8 cellular contexts compared by ENCODE assay signal in the genomic region with DNA sequence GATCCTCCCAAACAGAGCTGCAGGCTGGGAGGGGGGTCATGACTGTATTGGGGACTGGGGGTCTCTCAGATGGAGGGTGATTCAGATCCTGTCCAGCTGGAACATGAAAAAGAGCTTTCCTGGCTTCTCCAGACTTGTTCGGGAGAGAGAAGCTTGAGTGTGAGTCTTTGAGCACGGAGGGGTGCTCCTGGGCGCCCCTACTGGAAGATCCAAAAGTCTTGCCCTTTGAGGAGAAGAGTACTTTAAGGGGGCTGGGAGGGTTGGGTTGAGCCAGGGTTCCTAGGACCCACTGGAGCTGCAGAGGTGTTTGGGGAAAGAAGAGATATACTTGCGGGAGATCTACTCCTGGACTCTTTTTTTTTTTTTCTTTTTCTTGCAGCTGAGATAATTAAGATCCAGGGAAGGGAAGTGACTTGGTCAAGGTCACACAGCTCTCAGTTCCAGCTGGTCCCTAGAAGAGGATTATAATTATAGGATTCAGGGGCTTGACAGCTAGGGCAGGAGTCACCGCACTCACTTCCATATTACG. TPM values are rescaled to one million over a fixed set of nuclear protein-coding genes. Genes with fewer than 3 reads are reported as not detected.
DNase-seq lines count a peak whose midpoint lies in the region; ATAC-seq and TF ChIP-seq lines count a peak whose summit lies in the region.

No MANE protein-coding gene starts in this region.

- intact Hi-C loops in stomach (cut with DNase I; ENCODE audit: low total_unique reads), result no loop called here

- TF ChIP-seq POLR2A in stomach (IDR thresholded peaks at IDR 0.05), result no peak

- H3F3A ChIP-seq in SK-N-SH (replicated peaks; ENCODE audit: insufficient read depth), result peaks cover 42% of the 10 kb centered on the region

- ATAC-seq in central memory CD8-positive, alpha-beta T cell (replicated peaks; ENCODE audit: extremely low read depth, poor library complexity, severe bottlenecking), result no peak
- no peak for ATAC-seq in HG02870 (IDR thresholded peaks at IDR 0.05; ENCODE audit: unreplicated experiment)

- TF ChIP-seq EP300 in SK-N-SH (IDR thresholded peaks at IDR 0.05; ENCODE audit: borderline replicate concordance in 1 of 2, low read depth in 1 of 2, low read length in 1 of 2), result no peak
- TF ChIP-seq EP300 in stomach (IDR thresholded peaks at IDR 0.05), result no peak

- H3K4me2 ChIP-seq in SK-N-SH, result peak overlapping the region; percentile 95

- H3K79me2 ChIP-seq in SK-N-SH (ENCODE audit: insufficient read depth), result peaks cover 63% of the 10 kb centered on the region

- POLR2A ChIA-PET in SK-N-SH (lab: Yijun Ruan, JAX), result interaction anchor here (0.7 to 2.9 kb wide), 7 partner anchors 8 to 34 kb away, joined by 3 to 7 read pairs (median 4); a partner anchor contains a TSS

- H3K27me3 ChIP-seq in H7 (ENCODE audit: control insufficient read depth, insufficient read depth, low read length) (peaks cover 12% of the 10 kb centered on the region), SK-N-SH (ENCODE audit: insufficient read depth) (no peaks in the 10 kb centered on the region), stomach (no peaks in the 10 kb centered on the region)

- CTCF ChIA-PET in SK-N-SH (lab: Yijun Ruan, JAX), result interaction anchor here (0.7 to 57.6 kb wide), 7 partner anchors 12 to 252 kb away, joined by 3 to 1706 read pairs (median 3); a partner anchor contains a TSS

- peak; percentile 91 for DNase-seq in H7
- DNase-seq in SK-N-SH, result peak; percentile 68
- DNase-seq in central memory CD8-positive, alpha-beta T cell (ENCODE audit: low spot score in 2 of 2), result no peak
- DNase-seq in kidney tubule cell (ENCODE audit: low spot score), result peak; percentile 77
- peak; percentile 50 for DNase-seq in stomach
- DNase-seq in NCI-H1105 treated with DMSO at 0.1 percent for 48 hours (lab: John Stamatoyannopoulos, UW), result no peak

- 27% methylated on average over 6 of the region's 6 CpGs for WGBS in SK-N-SH (ENCODE audit: low lambda C conversion rate)
- 6 to 7% (median 7%) methylated on average over 6 of the region's 6 CpGs for WGBS in stomach, 5 donors

- H3K4me1 Mint-ChIP-seq in central memory CD8-positive, alpha-beta T cell, result peaks cover 88% of the 10 kb centered on the region

- peak overlapping the region; percentile 79 for H3K4me3 Mint-ChIP-seq in central memory CD8-positive, alpha-beta T cell

- no peaks in the 10 kb centered on the region for H3K27me3 Mint-ChIP-seq in central memory CD8-positive, alpha-beta T cell

- H3K9me3 Mint-ChIP-seq in central memory CD8-positive, alpha-beta T cell, result no peaks in the 10 kb centered on the region

- H3K9me2 ChIP-seq in SK-N-SH, result no peaks in the 10 kb centered on the region

- H3K4me3 ChIP-seq in H7 (ENCODE audit: insufficient read depth, low read depth, low read length) (peak overlapping the region; percentile 55), SK-N-SH (ENCODE audit: low read depth in 2 of 2, low read length in 1 of 2) (peak overlapping the region; percentile 89 to 96), stomach (peak overlapping the region; percentile 81 to 99 (median 94))

- H3K36me3 Mint-ChIP-seq in central memory CD8-positive, alpha-beta T cell (ENCODE audit: insufficient read depth), result peaks cover 48% of the 10 kb centered on the region

- no peak overlapping the region for H2AFZ ChIP-seq in SK-N-SH (ENCODE audit: low read depth)

- peak overlapping the region; percentile 96 for H3K27ac Mint-ChIP-seq in central memory CD8-positive, alpha-beta T cell (ENCODE audit: low read depth)

- peaks cover 20% of the 10 kb centered on the region for H4K20me1 ChIP-seq in SK-N-SH (ENCODE audit: insufficient read depth)

- H3K9ac ChIP-seq in SK-N-SH, result peak overlapping the region; percentile 84

- peaks cover 61 to 91% of the 10 kb centered on the region in 2 experiments for H3K4me1 ChIP-seq in SK-N-SH (ENCODE audit: control insufficient read depth in 1 of 2, insufficient read depth in 2 of 2, low read depth in 1 of 2, low read length in 1 of 2)
- peaks cover 85 to 96% (median 93%) of the 10 kb centered on the region in 4 donors for H3K4me1 ChIP-seq in stomach

- TF ChIP-seq CTCF in C4-2B (conservative IDR thresholded peaks at IDR 0.05) (no peak; the same call in 1 of the 2 replicates), SK-N-SH (IDR thresholded peaks at IDR 0.05) (peak; percentile 66), stomach (IDR thresholded peaks at IDR 0.05) (peak in 4 of 7 experiments; percentile 4 to 48 (median 39))

- H3K27ac ChIP-seq in C4-2B, result peak overlapping the region; percentile 84
- H3K27ac ChIP-seq in SK-N-SH (ENCODE audit: low read depth in 2 of 2, low read length in 1 of 2), result peak overlapping the region; percentile 94 to 95
- peak overlapping the region; percentile 43 to 98 (median 93) for H3K27ac ChIP-seq in stomach

- H3K9me3 ChIP-seq in SK-N-SH (no peaks in the 10 kb centered on the region), stomach (no peaks in the 10 kb centered on the region)

- peak; percentile 45 for TF ChIP-seq RAD21 in SK-N-SH (IDR thresholded peaks at IDR 0.05; ENCODE audit: low read length)

- no peaks in the 10 kb centered on the region for H3K36me3 ChIP-seq in H7 (replicated peaks; ENCODE audit: control insufficient read depth, insufficient read depth, low read length)
- no peaks in the 10 kb centered on the region for H3K36me3 ChIP-seq in SK-N-SH (replicated peaks in 1 of 2; ENCODE audit: control insufficient read depth in 1 of 2, insufficient read depth in 2 of 2, low read length in 1 of 2)
- no peaks in the 10 kb centered on the region for H3K36me3 ChIP-seq in stomach

TF ChIP-seq in SK-N-SH, 30 proteins besides CTCF, POLR2A, EP300 and RAD21 (continues in another document):
- no peak for TF ChIP-seq YY1 (IDR thresholded peaks at IDR 0.05; ENCODE audit: low read depth)
- TF ChIP-seq, protein P1, sequence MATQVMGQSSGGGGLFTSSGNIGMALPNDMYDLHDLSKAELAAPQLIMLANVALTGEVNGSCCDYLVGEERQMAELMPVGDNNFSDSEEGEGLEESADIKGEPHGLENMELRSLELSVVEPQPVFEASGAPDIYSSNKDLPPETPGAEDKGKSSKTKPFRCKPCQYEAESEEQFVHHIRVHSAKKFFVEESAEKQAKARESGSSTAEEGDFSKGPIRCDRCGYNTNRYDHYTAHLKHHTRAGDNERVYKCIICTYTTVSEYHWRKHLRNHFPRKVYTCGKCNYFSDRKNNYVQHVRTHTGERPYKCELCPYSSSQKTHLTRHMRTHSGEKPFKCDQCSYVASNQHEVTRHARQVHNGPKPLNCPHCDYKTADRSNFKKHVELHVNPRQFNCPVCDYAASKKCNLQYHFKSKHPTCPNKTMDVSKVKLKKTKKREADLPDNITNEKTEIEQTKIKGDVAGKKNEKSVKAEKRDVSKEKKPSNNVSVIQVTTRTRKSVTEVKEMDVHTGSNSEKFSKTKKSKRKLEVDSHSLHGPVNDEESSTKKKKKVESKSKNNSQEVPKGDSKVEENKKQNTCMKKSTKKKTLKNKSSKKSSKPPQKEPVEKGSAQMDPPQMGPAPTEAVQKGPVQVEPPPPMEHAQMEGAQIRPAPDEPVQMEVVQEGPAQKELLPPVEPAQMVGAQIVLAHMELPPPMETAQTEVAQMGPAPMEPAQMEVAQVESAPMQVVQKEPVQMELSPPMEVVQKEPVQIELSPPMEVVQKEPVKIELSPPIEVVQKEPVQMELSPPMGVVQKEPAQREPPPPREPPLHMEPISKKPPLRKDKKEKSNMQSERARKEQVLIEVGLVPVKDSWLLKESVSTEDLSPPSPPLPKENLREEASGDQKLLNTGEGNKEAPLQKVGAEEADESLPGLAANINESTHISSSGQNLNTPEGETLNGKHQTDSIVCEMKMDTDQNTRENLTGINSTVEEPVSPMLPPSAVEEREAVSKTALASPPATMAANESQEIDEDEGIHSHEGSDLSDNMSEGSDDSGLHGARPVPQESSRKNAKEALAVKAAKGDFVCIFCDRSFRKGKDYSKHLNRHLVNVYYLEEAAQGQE (IDR thresholded peaks at IDR 0.05; ENCODE audit: low read depth, low read length), result no peak
- TF ChIP-seq JUND (IDR thresholded peaks at IDR 0.05), result no peak
- TF ChIP-seq FOXM1 (IDR thresholded peaks at IDR 0.05; ENCODE audit: low read depth), result no peak
- TF ChIP-seq RXRA (IDR thresholded peaks at IDR 0.05; ENCODE audit: borderline replicate concordance, low read depth), result no peak
- TF ChIP-seq, protein P2, sequence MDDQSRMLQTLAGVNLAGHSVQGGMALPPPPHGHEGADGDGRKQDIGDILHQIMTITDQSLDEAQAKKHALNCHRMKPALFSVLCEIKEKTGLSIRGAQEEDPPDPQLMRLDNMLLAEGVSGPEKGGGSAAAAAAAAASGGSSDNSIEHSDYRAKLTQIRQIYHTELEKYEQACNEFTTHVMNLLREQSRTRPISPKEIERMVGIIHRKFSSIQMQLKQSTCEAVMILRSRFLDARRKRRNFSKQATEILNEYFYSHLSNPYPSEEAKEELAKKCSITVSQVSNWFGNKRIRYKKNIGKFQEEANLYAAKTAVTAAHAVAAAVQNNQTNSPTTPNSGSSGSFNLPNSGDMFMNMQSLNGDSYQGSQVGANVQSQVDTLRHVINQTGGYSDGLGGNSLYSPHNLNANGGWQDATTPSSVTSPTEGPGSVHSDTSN (IDR thresholded peaks at IDR 0.05), result no peak
- no peak for TF ChIP-seq NFIC (IDR thresholded peaks at IDR 0.05; ENCODE audit: borderline replicate concordance)
- no peak for TF ChIP-seq NRF1 (IDR thresholded peaks at IDR 0.05; ENCODE audit: low read depth, low read length)
- peak; percentile 7; the same call in 1 of the 2 replicates for TF ChIP-seq SMC3 (IDR thresholded peaks at IDR 0.05; ENCODE audit: low read depth, low read length)

RNA-seq across cellular contexts. Expression of a gene that starts 8.4 kb away (rescaled TPM):
- total RNA-seq in H7 (2014; rRNA removed; shearing (Covaris generic)), result 19.3 and 22.1 TPM in 2 replicates
- polyA plus RNA-seq in SK-N-SH (2012; rRNA removed) (8.9 and 13.3 TPM in 2 replicates), stomach (10 to 100 TPM; 11.2 to 20.0 (median 17.1) TPM)
- 6.9 and 9.6 TPM in 2 replicates for polyA plus RNA-seq in SK-N-SH (2012; cell fraction: cytosol; rRNA removed)
- polyA plus RNA-seq in SK-N-SH (2012; cell fraction: nucleus; rRNA removed), result 13.2 and 15.0 TPM in 2 replicates
- 10 to 100 TPM; 14.3 to 40.8 (median 24.6) TPM for total RNA-seq in stomach

RNA-seq across cellular contexts. Expression of a gene that starts 29.7 kb away (rescaled TPM):
- 80.8 and 83.6 TPM in 2 replicates for total RNA-seq in H7 (2014; rRNA removed; shearing (Covaris generic))
- 12.7 and 12.8 TPM in 2 replicates for polyA plus RNA-seq in SK-N-SH (2012; rRNA removed)
- 15.2 and 16.8 TPM in 2 replicates for polyA plus RNA-seq in SK-N-SH (2012; cell fraction: cytosol; rRNA removed)
- 8.3 and 11.7 TPM in 2 replicates for polyA plus RNA-seq in SK-N-SH (2012; cell fraction: nucleus; rRNA removed)
- total RNA-seq in stomach, result 1 to 10 TPM in 4 of 5 donors, not detected in 1; 1.4 to 9.8 (median 4.5) TPM
- polyA plus RNA-seq in stomach, result 1 to 10 TPM; 1.1 to 4.0 (median 3.1) TPM

RNA-seq across cellular contexts. Expression of a gene that starts 47.1 kb away (rescaled TPM):
- total RNA-seq in H7 (2014; rRNA removed; shearing (Covaris generic)), result 0.38 and 1.2 TPM in 2 replicates
- polyA plus RNA-seq in SK-N-SH (2012; rRNA removed), result not detected in 2 replicates
- polyA plus RNA-seq in SK-N-SH (2012; cell fraction: cytosol; rRNA removed), result not detected in 2 replicates
- not detected in 2 replicates for polyA plus RNA-seq in SK-N-SH (2012; cell fraction: nucleus; rRNA removed)
- total RNA-seq in stomach, result 1 to 10 TPM in 1 of 5 donors, under 1 TPM in 1, not detected in 3; 0.55 to 1.2 TPM
- not detected for polyA plus RNA-seq in stomach

Comparison
In these comparisons a context has a peak if more than half of its experiments do, and no peak if none do; other contexts are left out.
1. DNase-seq: peak in H7 (single experiment), SK-N-SH (single experiment), kidney tubule cell (single experiment) and stomach (single experiment); none in central memory CD8-positive, alpha-beta T cell (0 of 2) and NCI-H1105 treated with DMSO at 0.1 percent for 48 hours (single experiment).
2. Peak in every context shown above with its lines, with median percentiles within 50 percentile points of each other: H3K27ac ChIP-seq and H3K4me3 ChIP-seq.